In the genomic region with DNA sequence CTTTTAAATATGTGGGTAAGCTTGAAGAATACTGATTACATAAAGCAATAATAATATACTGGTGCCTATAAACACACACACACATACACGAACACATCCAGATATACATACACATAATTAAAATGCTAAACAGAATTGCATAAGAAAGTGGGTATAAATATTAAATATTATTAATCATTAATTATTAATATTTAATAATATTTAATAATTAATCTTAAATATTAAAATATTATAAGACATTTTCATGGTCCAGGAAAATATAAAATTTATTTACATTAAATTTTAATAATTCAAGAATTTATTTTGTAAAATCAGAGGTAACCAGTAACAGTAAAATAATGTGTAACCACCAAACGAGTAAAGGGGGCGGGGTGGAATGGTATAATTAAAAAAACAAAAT, we compare ENCODE assay signal across 30 cellular contexts.
"Had no signal": no experiment of that assay in that cellular context is flagged by ENCODE, and none has a peak within 500 bp of the region (broad histone marks: within the 10 kb centered on the region; RNA-seq: fewer than 3 reads in every experiment).

No MANE protein-coding gene starts in this region.

- H3K9me3 Mint-ChIP-seq: activated CD4-positive, alpha-beta memory T cell treated with anti-CD3 and anti-CD28 coated beads, Interleukin-2, amount 10 ng/mL, durations not matched to agents 7 days and 5 days; activated CD4-positive, alpha-beta T cell treated with anti-CD3 and anti-CD28 coated beads, Interleukin-2, amount 10 ng/mL, durations not matched to agents 7 days and 5 days; activated naive CD4-positive, alpha-beta T cell treated with anti-CD3 and anti-CD28 coated beads, Interleukin-2, amount 10 ng/mL, durations not matched to agents 7 days and 5 days; activated naive CD4-positive, alpha-beta T cell treated with anti-CD3 and anti-CD28 coated beads, Interleukin-2, amount 50 U/mL, for 72 hours; activated naive CD8-positive, alpha-beta T cell treated with anti-CD3 and anti-CD28 coated beads, Interleukin-2, amount 10 ng/mL, durations not matched to agents 7 days and 5 days; activated T-cell treated with anti-CD3 and anti-CD28 coated beads, Interleukin-2, amount 50 U/mL, for 24 hours; activated T-cell treated with anti-CD3 and anti-CD28 coated beads, Interleukin-2, amount 50 U/mL, for 72 hours; dendritic cell treated with granulocyte-macrophage colony-stimulating factor and Interleukin-4, amounts not matched to agents 40 ng/mL and 50 ng/mL, for 4 days; effector memory CD8-positive, alpha-beta T cell had no signal

- H3K27ac ChIP-seq: ascending aorta, breast epithelium, cardiac muscle cell, coronary artery, dorsolateral prefrontal cortex, esophagus squamous epithelium, heart left ventricle had no signal

- H3K4me1 Mint-ChIP-seq: activated CD4-positive, alpha-beta memory T cell treated with anti-CD3 and anti-CD28 coated beads, Interleukin-2, amount 10 ng/mL, durations not matched to agents 7 days and 5 days; activated CD4-positive, alpha-beta T cell treated with anti-CD3 and anti-CD28 coated beads, Interleukin-2, amount 10 ng/mL, durations not matched to agents 7 days and 5 days; activated naive CD4-positive, alpha-beta T cell treated with anti-CD3 and anti-CD28 coated beads, Interleukin-2, amount 10 ng/mL, durations not matched to agents 7 days and 5 days; activated naive CD8-positive, alpha-beta T cell treated with anti-CD3 and anti-CD28 coated beads, Interleukin-2, amount 10 ng/mL, durations not matched to agents 7 days and 5 days; brain had no signal

- H3K4me3 Mint-ChIP-seq: activated CD4-positive, alpha-beta memory T cell treated with anti-CD3 and anti-CD28 coated beads, Interleukin-2, amount 10 ng/mL, durations not matched to agents 7 days and 5 days; activated CD4-positive, alpha-beta T cell treated with anti-CD3 and anti-CD28 coated beads, Interleukin-2, amount 10 ng/mL, durations not matched to agents 7 days and 5 days; activated naive CD4-positive, alpha-beta T cell treated with anti-CD3 and anti-CD28 coated beads, Interleukin-2, amount 10 ng/mL, durations not matched to agents 7 days and 5 days; activated naive CD8-positive, alpha-beta T cell treated with anti-CD3 and anti-CD28 coated beads, Interleukin-2, amount 10 ng/mL, durations not matched to agents 7 days and 5 days; activated T-cell treated with anti-CD3 and anti-CD28 coated beads, Interleukin-2, amount 50 U/mL, for 24 hours; activated T-cell treated with anti-CD3 and anti-CD28 coated beads, Interleukin-2, amount 50 U/mL, for 72 hours; brain; dendritic cell treated with granulocyte-macrophage colony-stimulating factor and Interleukin-4, amounts not matched to agents 40 ng/mL and 50 ng/mL, for 4 days; effector memory CD8-positive, alpha-beta T cell had no signal

- FAIRE-seq: endothelial cell of umbilical vein had no signal

- H3K27ac Mint-ChIP-seq: activated CD4-positive, alpha-beta memory T cell treated with anti-CD3 and anti-CD28 coated beads, Interleukin-2, amount 10 ng/mL, durations not matched to agents 7 days and 5 days; activated CD4-positive, alpha-beta T cell treated with anti-CD3 and anti-CD28 coated beads, Interleukin-2, amount 10 ng/mL, durations not matched to agents 7 days and 5 days; activated naive CD4-positive, alpha-beta T cell treated with anti-CD3 and anti-CD28 coated beads, Interleukin-2, amount 10 ng/mL, durations not matched to agents 7 days and 5 days; activated naive CD4-positive, alpha-beta T cell treated with anti-CD3 and anti-CD28 coated beads, Interleukin-2, amount 50 U/mL, for 72 hours; activated naive CD8-positive, alpha-beta T cell treated with anti-CD3 and anti-CD28 coated beads, Interleukin-2, amount 10 ng/mL, durations not matched to agents 7 days and 5 days; activated T-cell treated with anti-CD3 and anti-CD28 coated beads, Interleukin-2, amount 50 U/mL, for 24 hours; activated T-cell treated with anti-CD3 and anti-CD28 coated beads, Interleukin-2, amount 50 U/mL, for 72 hours; brain; dendritic cell treated with granulocyte-macrophage colony-stimulating factor and Interleukin-4, amounts not matched to agents 40 ng/mL and 50 ng/mL, for 4 days; effector memory CD8-positive, alpha-beta T cell had no signal

- H3K4me1 ChIP-seq: ascending aorta, breast epithelium, esophagus squamous epithelium, heart left ventricle had no signal

- H3K27me3 Mint-ChIP-seq: activated CD4-positive, alpha-beta memory T cell treated with anti-CD3 and anti-CD28 coated beads, Interleukin-2, amount 10 ng/mL, durations not matched to agents 7 days and 5 days; activated CD4-positive, alpha-beta T cell treated with anti-CD3 and anti-CD28 coated beads, Interleukin-2, amount 10 ng/mL, durations not matched to agents 7 days and 5 days; activated naive CD4-positive, alpha-beta T cell treated with anti-CD3 and anti-CD28 coated beads, Interleukin-2, amount 10 ng/mL, durations not matched to agents 7 days and 5 days; activated T-cell treated with anti-CD3 and anti-CD28 coated beads, Interleukin-2, amount 50 U/mL, for 24 hours; brain; dendritic cell treated with granulocyte-macrophage colony-stimulating factor and Interleukin-4, amounts not matched to agents 40 ng/mL and 50 ng/mL, for 4 days; effector memory CD8-positive, alpha-beta T cell had no signal

- DNase-seq: activated CD4-positive, alpha-beta memory T cell treated with anti-CD3 and anti-CD28 coated beads, Interleukin-2, amount 10 ng/mL, durations not matched to agents 7 days and 5 days; activated CD4-positive, alpha-beta T cell treated with anti-CD3 and anti-CD28 coated beads for 1 hour; activated CD4-positive, alpha-beta T cell treated with anti-CD3 and anti-CD28 coated beads for 4 hours; activated CD4-positive, alpha-beta T cell treated with anti-CD3 and anti-CD28 coated beads, Interleukin-2, amount 10 ng/mL, durations not matched to agents 7 days and 5 days; activated CD4-positive, alpha-beta T cell treated with anti-CD3 and anti-CD28 coated beads, Interleukin-2, amount 50 U/mL, for 4 hours; activated CD8-positive, alpha-beta memory T cell treated with anti-CD3 and anti-CD28 coated beads, Interleukin-2, amount 50 U/mL, for 48 hours; activated gamma-delta T cell; activated naive CD4-positive, alpha-beta T cell; activated naive CD4-positive, alpha-beta T cell treated with anti-CD3 and anti-CD28 coated beads, Interleukin-2, amount 10 ng/mL, durations not matched to agents 7 days and 5 days; activated naive CD8-positive, alpha-beta T cell treated with anti-CD3 and anti-CD28 coated beads, Interleukin-2, amount 10 ng/mL, durations not matched to agents 7 days and 5 days; activated T-cell treated with anti-CD3 and anti-CD28 coated beads for 4 hours; activated T-cell treated with anti-CD3 and anti-CD28 coated beads, Interleukin-2, amount 50 U/mL, for 24 hours; activated T-cell treated with anti-CD3 and anti-CD28 coated beads, Interleukin-2, amount 50 U/mL, for 72 hours; central memory CD4-positive, alpha-beta T cell; cerebellar nuclear complex; dorsolateral prefrontal cortex; effector memory CD8-positive, alpha-beta T cell; esophagus squamous epithelium; glutamatergic neuron; heart left ventricle; T-helper 2 cell had no signal

- H3K36me3 Mint-ChIP-seq: activated naive CD4-positive, alpha-beta T cell treated with anti-CD3 and anti-CD28 coated beads, Interleukin-2, amount 10 ng/mL, durations not matched to agents 7 days and 5 days; activated naive CD4-positive, alpha-beta T cell treated with anti-CD3 and anti-CD28 coated beads, Interleukin-2, amount 50 U/mL, for 72 hours; activated naive CD8-positive, alpha-beta T cell treated with anti-CD3 and anti-CD28 coated beads, Interleukin-2, amount 10 ng/mL, durations not matched to agents 7 days and 5 days; brain had no signal

- ATAC-seq: activated naive CD4-positive, alpha-beta T cell treated with anti-CD3 and anti-CD28 coated beads, Interleukin-2, amount 50 U/mL, for 72 hours; activated T-cell treated with anti-CD3 and anti-CD28 coated beads, Interleukin-2, amount 50 U/mL, for 72 hours; effector memory CD8-positive, alpha-beta T cell; heart left ventricle had no signal

- H3K9me3 ChIP-seq: ascending aorta, esophagus squamous epithelium had no signal

- H3K4me3 ChIP-seq: ascending aorta, breast epithelium, cardiac muscle cell, coronary artery, dorsolateral prefrontal cortex, esophagus squamous epithelium, gastrocnemius medialis, heart left ventricle had no signal

- H3K27me3 ChIP-seq: ascending aorta, breast epithelium, cardiac muscle cell, dorsolateral prefrontal cortex, esophagus squamous epithelium, gastrocnemius medialis, heart left ventricle had no signal

- H3K36me3 ChIP-seq: ascending aorta, breast epithelium, cardiac muscle cell, esophagus squamous epithelium, gastrocnemius medialis, heart left ventricle had no signal
